In the genomic region with DNA sequence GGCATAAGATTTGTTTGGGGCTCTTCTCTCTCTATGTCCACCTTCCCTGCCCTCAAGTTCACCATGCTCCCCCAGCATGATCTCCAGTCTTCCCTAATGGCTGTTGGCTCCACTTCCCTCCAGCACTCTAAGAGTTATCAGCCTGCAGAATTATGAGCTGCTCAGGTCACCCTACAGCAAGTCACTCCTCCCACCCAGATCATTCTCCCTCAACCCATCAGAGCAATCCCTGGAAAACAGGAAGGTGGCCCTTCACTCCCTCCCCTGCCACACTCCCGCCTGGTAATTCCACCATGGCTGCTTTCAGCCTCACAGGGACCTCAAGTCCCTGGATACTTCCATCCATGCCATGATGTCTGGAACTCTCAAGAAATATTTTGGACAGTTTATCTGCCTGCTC, we compare ENCODE assay signal across 18 cellular contexts.
A peak's percentile ranks its signal among the peaks of the same experiment; 100 is the strongest.
DNase-seq lines count a peak whose midpoint lies in the region; ATAC-seq and TF ChIP-seq lines count a peak whose summit lies in the region.
"Had no signal": no experiment of that assay in that cellular context is flagged by ENCODE, and none has a peak within 500 bp of the region (broad histone marks: within the 10 kb centered on the region; RNA-seq: fewer than 3 reads in every experiment).

No MANE protein-coding gene starts in this region.

- peak; percentile 36 for DNase-seq in right atrium auricular region (ENCODE audit: low spot score)
- no peak for DNase-seq in Right ventricle myocardium superior
- no peak for DNase-seq in nephron progenitor cell
- DNase-seq in ureter (ENCODE audit: low spot score) = peak; percentile 10
- DNase-seq: AML-193; Caco-2; Calu3; CD4-positive, alpha-beta T cell; CD8-positive, alpha-beta T cell; DMS79 treated with DMSO at 0.1 percent for 48 hours; GF-D8 had no signal

- H3K9me3 Mint-ChIP-seq in nephron progenitor cell = no peaks in the 10 kb centered on the region
- H3K9me3 Mint-ChIP-seq: CD4-positive, alpha-beta T cell; CD8-positive, alpha-beta T cell had no signal

- peak overlapping the region; percentile 2 for H3K27ac Mint-ChIP-seq in nephron progenitor cell
- H3K27ac Mint-ChIP-seq: B cell; CD4-positive, alpha-beta T cell; CD8-positive, alpha-beta T cell had no signal

- H3K27ac ChIP-seq in right atrium auricular region = no peak overlapping the region
- H3K27ac ChIP-seq: 22Rv1; A549; BLaER1 treated with 17β-estradiol and CSF1 and Interleukin-3, amounts not matched to agents 10 nM and 100 nM; C4-2B had no signal

- TF ChIP-seq CTCF in right atrium auricular region (IDR thresholded peaks at IDR 0.05) = no peak
- TF ChIP-seq CTCF in nephron progenitor cell (IDR thresholded peaks at IDR 0.05) = no peak

- peaks cover 15% of the 10 kb centered on the region for H3K27me3 Mint-ChIP-seq in nephron progenitor cell (ENCODE audit: low read depth, poor library complexity)
- H3K27me3 Mint-ChIP-seq: B cell; CD4-positive, alpha-beta T cell had no signal

- no peak overlapping the region for H3K4me3 ChIP-seq in right atrium auricular region
- H3K4me3 ChIP-seq: A549; BLaER1 treated with 17β-estradiol and CSF1 and Interleukin-3, amounts not matched to agents 10 nM and 100 nM had no signal

- H3K27me3 ChIP-seq in right atrium auricular region = no peaks in the 10 kb centered on the region
- H3K27me3 ChIP-seq: BLaER1 treated with 17β-estradiol and CSF1 and Interleukin-3, amounts not matched to agents 10 nM and 100 nM had no signal

- no peak overlapping the region for H3K4me3 Mint-ChIP-seq in nephron progenitor cell
- H3K4me3 Mint-ChIP-seq: B cell; CD4-positive, alpha-beta T cell; CD8-positive, alpha-beta T cell had no signal

- no peaks in the 10 kb centered on the region for H3K9me3 ChIP-seq in right atrium auricular region
- H3K9me3 ChIP-seq: A549, Caco-2 had no signal

- peaks cover 11% of the 10 kb centered on the region for H3K4me1 Mint-ChIP-seq in nephron progenitor cell
- H3K4me1 Mint-ChIP-seq: B cell had no signal

- H3K4me1 ChIP-seq in right atrium auricular region = no peaks in the 10 kb centered on the region
- H3K4me1 ChIP-seq: Caco-2 had no signal

- ATAC-seq in Right ventricle myocardium superior (ENCODE audit: poor library complexity) (no peak), GM19035 (IDR thresholded peaks at IDR 0.05; ENCODE audit: unreplicated experiment) (no peak), HG03159 (IDR thresholded peaks at IDR 0.05; ENCODE audit: unreplicated experiment) (no peak)
- ATAC-seq: A549; CD8-positive, alpha-beta T cell had no signal

- no peaks in the 10 kb centered on the region for H3K36me3 ChIP-seq in right atrium auricular region
- H3K36me3 ChIP-seq: BLaER1 treated with 17β-estradiol and CSF1 and Interleukin-3, amounts not matched to agents 10 nM and 100 nM had no signal

- intact Hi-C loops in Right ventricle myocardium superior (cut with DNase I) = no loop called here

- H3K36me3 Mint-ChIP-seq in nephron progenitor cell (ENCODE audit: low read depth) = no peaks in the 10 kb centered on the region
- H3K36me3 Mint-ChIP-seq: CD8-positive, alpha-beta T cell had no signal

Comparison
In these comparisons a context has a peak if more than half of its experiments do, and no peak if none do; other contexts are left out.
1. DNase-seq: peak in right atrium auricular region (single experiment) and ureter (single experiment); none in Right ventricle myocardium superior (single experiment) and nephron progenitor cell (single experiment).